Comparison of ENCODE assay signal across 1 cellular context in the genomic region with DNA sequence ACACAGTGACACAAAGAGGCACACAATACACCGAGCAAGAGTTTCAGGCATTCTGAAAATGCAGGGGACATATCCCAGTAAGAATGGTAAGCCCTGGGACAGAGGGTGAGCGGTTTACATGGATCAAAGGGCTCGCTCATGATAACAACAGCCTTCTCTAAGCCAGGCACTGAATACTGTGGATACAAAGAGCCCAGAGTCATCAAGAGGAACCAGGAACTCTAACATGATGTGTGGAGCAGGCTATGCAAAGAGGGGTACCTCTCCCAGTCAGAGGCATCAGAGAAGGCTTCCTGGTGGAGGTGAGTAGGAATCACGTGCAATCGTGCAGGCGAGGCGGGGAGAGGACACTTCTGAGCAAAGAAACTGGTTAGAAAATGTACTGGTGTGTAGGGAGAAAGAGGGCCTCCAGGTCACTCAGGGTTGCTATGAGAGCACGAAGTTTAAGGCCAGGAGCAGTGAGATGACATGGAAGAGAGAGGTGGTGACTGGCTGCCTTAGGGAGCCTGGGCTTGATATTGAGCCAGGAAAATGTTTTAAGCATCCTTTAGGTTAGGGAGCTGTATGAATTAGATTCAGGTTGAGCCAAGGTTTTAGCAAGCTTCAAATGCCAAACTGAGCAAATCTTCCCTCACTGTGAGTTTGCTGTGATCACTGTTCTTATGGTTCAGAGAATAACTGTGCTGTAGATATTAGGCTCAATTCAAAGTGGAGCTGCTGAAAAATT.
TF ChIP-seq lines count a peak whose summit lies in the region.

No MANE protein-coding gene starts in this region.

TF ChIP-seq in HepG2, 621 proteins besides CTCF, POLR2A, EP300 and RAD21 (continued from another document and continues in another):
- TF ChIP-seq, protein P1, sequence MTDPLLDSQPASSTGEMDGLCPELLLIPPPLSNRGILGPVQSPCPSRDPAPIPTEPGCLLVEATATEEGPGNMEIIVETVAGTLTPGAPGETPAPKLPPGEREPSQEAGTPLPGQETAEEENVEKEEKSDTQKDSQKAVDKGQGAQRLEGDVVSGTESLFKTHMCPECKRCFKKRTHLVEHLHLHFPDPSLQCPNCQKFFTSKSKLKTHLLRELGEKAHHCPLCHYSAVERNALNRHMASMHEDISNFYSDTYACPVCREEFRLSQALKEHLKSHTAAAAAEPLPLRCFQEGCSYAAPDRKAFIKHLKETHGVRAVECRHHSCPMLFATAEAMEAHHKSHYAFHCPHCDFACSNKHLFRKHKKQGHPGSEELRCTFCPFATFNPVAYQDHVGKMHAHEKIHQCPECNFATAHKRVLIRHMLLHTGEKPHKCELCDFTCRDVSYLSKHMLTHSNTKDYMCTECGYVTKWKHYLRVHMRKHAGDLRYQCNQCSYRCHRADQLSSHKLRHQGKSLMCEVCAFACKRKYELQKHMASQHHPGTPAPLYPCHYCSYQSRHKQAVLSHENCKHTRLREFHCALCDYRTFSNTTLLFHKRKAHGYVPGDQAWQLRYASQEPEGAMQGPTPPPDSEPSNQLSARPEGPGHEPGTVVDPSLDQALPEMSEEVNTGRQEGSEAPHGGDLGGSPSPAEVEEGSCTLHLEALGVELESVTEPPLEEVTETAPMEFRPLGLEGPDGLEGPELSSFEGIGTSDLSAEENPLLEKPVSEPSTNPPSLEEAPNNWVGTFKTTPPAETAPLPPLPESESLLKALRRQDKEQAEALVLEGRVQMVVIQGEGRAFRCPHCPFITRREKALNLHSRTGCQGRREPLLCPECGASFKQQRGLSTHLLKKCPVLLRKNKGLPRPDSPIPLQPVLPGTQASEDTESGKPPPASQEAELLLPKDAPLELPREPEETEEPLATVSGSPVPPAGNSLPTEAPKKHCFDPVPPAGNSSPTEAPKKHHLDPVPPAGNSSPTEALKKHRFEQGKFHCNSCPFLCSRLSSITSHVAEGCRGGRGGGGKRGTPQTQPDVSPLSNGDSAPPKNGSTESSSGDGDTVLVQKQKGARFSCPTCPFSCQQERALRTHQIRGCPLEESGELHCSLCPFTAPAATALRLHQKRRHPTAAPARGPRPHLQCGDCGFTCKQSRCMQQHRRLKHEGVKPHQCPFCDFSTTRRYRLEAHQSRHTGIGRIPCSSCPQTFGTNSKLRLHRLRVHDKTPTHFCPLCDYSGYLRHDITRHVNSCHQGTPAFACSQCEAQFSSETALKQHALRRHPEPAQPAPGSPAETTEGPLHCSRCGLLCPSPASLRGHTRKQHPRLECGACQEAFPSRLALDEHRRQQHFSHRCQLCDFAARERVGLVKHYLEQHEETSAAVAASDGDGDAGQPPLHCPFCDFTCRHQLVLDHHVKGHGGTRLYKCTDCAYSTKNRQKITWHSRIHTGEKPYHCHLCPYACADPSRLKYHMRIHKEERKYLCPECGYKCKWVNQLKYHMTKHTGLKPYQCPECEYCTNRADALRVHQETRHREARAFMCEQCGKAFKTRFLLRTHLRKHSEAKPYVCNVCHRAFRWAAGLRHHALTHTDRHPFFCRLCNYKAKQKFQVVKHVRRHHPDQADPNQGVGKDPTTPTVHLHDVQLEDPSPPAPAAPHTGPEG (CRISPR knock-in tag; IDR thresholded peaks at IDR 0.05): 0 out of 2 replicates have a peak, but pooled peaks have one; percentile 38
- TF ChIP-seq CREM (IDR thresholded peaks at IDR 0.05) (peak; percentile 24; the same call in 1 of the 2 replicates), CREM (CRISPR knock-in tag; IDR thresholded peaks at IDR 0.05) (no peak), RXRA (CRISPR knock-in tag; IDR thresholded peaks at IDR 0.05) (peak; percentile 72; the same call in 1 of the 2 replicates), MED1 (CRISPR knock-in tag; IDR thresholded peaks at IDR 0.05) (peak; percentile 53), RFX3 (CRISPR knock-in tag; IDR thresholded peaks at IDR 0.05) (no peak), XRCC5 (optimal IDR thresholded peaks at IDR 0.05; ENCODE audit: low read length) (peak; percentile 55), ZNF564 (CRISPR knock-in tag; IDR thresholded peaks at IDR 0.05) (0 out of 2 replicates have a peak, but pooled peaks have one; percentile 24), HNF4A (CRISPR knock-in tag; IDR thresholded peaks at IDR 0.05) (peak; percentile 56), POLR2G (IDR thresholded peaks at IDR 0.05; ENCODE audit: low read depth, low read length) (peak; percentile 44; the same call in 1 of the 2 replicates), SALL1 (CRISPR knock-in tag; IDR thresholded peaks at IDR 0.05) (peak; percentile 85), TARDBP (CRISPR knock-in tag; IDR thresholded peaks at IDR 0.05) (0 out of 2 replicates have a peak, but pooled peaks have one; percentile 62), GATAD2A (CRISPR knock-in tag; IDR thresholded peaks at IDR 0.05) (peak; percentile 65), ZNF749 (CRISPR knock-in tag; IDR thresholded peaks at IDR 0.05; ENCODE audit: borderline replicate concordance) (0 out of 2 replicates have a peak, but pooled peaks have one; percentile 39), STAG1 (CRISPR knock-in tag; IDR thresholded peaks at IDR 0.05) (peak; percentile 19; the same call in 1 of the 2 replicates), RFX1 (IDR thresholded peaks at IDR 0.05) (no peak), MXI1 (IDR thresholded peaks at IDR 0.05; ENCODE audit: borderline replicate concordance, low read depth, low read length) (0 out of 3 replicates have a peak, but pooled peaks have one; percentile 24), ZNF124 (CRISPR knock-in tag; IDR thresholded peaks at IDR 0.05) (peak; percentile 43; the same call in 1 of the 2 replicates), NCOA2 (CRISPR knock-in tag; IDR thresholded peaks at IDR 0.05) (peak; percentile 74), BHLHE40 (IDR thresholded peaks at IDR 0.05; ENCODE audit: low read length) (peak; percentile 87), PHF21A (CRISPR knock-in tag; IDR thresholded peaks at IDR 0.05) (peak; percentile 75; the same call in 1 of the 2 replicates), ZNF20 (CRISPR knock-in tag; IDR thresholded peaks at IDR 0.05) (no peak), ETV5 (CRISPR knock-in tag; IDR thresholded peaks at IDR 0.05; ENCODE audit: borderline replicate concordance) (peak; percentile 10; the same call in 1 of the 2 replicates), ZNF678 (CRISPR knock-in tag; IDR thresholded peaks at IDR 0.05) (no peak), TBX2 (CRISPR knock-in tag; IDR thresholded peaks at IDR 0.05; ENCODE audit: borderline replicate concordance) (peak; percentile 89), SAP130 (CRISPR knock-in tag; IDR thresholded peaks at IDR 0.05; ENCODE audit: low read depth) (peak; percentile 73), ZBTB7B (CRISPR knock-in tag; IDR thresholded peaks at IDR 0.05) (peak; percentile 20; the same call in 1 of the 2 replicates), POLR2AphosphoS5 (IDR thresholded peaks at IDR 0.05; ENCODE audit: low read depth, low read length) (peak; percentile 38; the same call in 1 of the 2 replicates), GFI1 (CRISPR knock-in tag; IDR thresholded peaks at IDR 0.05; ENCODE audit: borderline replicate concordance) (0 out of 2 replicates have a peak, but pooled peaks have one; percentile 12), NFKBIZ (CRISPR knock-in tag; IDR thresholded peaks at IDR 0.05) (no peak), ZNF317 (CRISPR knock-in tag; IDR thresholded peaks at IDR 0.05) (no peak), SP5 (CRISPR knock-in tag; IDR thresholded peaks at IDR 0.05; ENCODE audit: borderline replicate concordance, low read depth) (peak; percentile 44; the same call in 1 of the 2 replicates), ZNF264 (CRISPR knock-in tag; IDR thresholded peaks at IDR 0.05) (peak; percentile 7; the same call in 1 of the 2 replicates), SOX6 (IDR thresholded peaks at IDR 0.05) (no peak), SOX6 (CRISPR knock-in tag; IDR thresholded peaks at IDR 0.05) (peak; percentile 89), ZNF616 (CRISPR knock-in tag; IDR thresholded peaks at IDR 0.05; ENCODE audit: low read depth) (no peak), ARHGAP35 (CRISPR knock-in tag; IDR thresholded peaks at IDR 0.05; ENCODE audit: borderline replicate concordance) (no peak), ZKSCAN5 (CRISPR knock-in tag; IDR thresholded peaks at IDR 0.05) (peak; percentile 64), ZMYM2 (CRISPR knock-in tag; IDR thresholded peaks at IDR 0.05) (0 out of 2 replicates have a peak, but pooled peaks have one; percentile 49), ZNF792 (CRISPR knock-in tag; IDR thresholded peaks at IDR 0.05) (peak; percentile 76; the same call in 1 of the 2 replicates), MZF1 (CRISPR knock-in tag; IDR thresholded peaks at IDR 0.05; ENCODE audit: borderline replicate concordance) (no peak), KMT2A (CRISPR knock-in tag; IDR thresholded peaks at IDR 0.05) (peak; percentile 56; the same call in 1 of the 2 replicates)
- TF ChIP-seq, protein P2, sequence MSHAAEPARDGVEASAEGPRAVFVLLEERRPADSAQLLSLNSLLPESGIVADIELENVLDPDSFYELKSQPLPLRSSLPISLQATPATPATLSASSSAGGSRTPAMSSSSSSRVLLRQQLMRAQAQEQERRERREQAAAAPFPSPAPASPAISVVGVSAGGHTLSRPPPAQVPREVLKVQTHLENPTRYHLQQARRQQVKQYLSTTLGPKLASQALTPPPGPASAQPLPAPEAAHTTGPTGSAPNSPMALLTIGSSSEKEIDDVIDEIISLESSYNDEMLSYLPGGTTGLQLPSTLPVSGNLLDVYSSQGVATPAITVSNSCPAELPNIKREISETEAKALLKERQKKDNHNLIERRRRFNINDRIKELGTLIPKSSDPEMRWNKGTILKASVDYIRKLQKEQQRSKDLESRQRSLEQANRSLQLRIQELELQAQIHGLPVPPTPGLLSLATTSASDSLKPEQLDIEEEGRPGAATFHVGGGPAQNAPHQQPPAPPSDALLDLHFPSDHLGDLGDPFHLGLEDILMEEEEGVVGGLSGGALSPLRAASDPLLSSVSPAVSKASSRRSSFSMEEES (CRISPR knock-in tag; IDR thresholded peaks at IDR 0.05): peak; percentile 69; the same call in 1 of the 2 replicates
- TF ChIP-seq, protein P3, sequence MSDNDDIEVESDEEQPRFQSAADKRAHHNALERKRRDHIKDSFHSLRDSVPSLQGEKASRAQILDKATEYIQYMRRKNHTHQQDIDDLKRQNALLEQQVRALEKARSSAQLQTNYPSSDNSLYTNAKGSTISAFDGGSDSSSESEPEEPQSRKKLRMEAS (IDR thresholded peaks at IDR 0.05): peak; percentile 88
- TF ChIP-seq, protein P4, sequence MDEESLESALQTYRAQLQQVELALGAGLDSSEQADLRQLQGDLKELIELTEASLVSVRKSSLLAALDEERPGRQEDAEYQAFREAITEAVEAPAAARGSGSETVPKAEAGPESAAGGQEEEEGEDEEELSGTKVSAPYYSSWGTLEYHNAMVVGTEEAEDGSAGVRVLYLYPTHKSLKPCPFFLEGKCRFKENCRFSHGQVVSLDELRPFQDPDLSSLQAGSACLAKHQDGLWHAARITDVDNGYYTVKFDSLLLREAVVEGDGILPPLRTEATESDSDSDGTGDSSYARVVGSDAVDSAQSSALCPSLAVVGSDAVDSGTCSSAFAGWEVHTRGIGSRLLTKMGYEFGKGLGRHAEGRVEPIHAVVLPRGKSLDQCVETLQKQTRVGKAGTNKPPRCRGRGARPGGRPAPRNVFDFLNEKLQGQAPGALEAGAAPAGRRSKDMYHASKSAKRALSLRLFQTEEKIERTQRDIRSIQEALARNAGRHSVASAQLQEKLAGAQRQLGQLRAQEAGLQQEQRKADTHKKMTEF (CRISPR knock-in tag; IDR thresholded peaks at IDR 0.05): peak; percentile 59; the same call in 1 of the 2 replicates
- TF ChIP-seq, protein P5, sequence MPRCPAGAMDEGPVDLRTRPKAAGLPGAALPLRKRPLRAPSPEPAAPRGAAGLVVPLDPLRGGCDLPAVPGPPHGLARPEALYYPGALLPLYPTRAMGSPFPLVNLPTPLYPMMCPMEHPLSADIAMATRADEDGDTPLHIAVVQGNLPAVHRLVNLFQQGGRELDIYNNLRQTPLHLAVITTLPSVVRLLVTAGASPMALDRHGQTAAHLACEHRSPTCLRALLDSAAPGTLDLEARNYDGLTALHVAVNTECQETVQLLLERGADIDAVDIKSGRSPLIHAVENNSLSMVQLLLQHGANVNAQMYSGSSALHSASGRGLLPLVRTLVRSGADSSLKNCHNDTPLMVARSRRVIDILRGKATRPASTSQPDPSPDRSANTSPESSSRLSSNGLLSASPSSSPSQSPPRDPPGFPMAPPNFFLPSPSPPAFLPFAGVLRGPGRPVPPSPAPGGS (CRISPR knock-in tag; IDR thresholded peaks at IDR 0.05): no peak; the same call in 1 of the 2 replicates
- TF ChIP-seq, protein P6, sequence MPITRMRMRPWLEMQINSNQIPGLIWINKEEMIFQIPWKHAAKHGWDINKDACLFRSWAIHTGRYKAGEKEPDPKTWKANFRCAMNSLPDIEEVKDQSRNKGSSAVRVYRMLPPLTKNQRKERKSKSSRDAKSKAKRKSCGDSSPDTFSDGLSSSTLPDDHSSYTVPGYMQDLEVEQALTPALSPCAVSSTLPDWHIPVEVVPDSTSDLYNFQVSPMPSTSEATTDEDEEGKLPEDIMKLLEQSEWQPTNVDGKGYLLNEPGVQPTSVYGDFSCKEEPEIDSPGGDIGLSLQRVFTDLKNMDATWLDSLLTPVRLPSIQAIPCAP (CRISPR knock-in tag; IDR thresholded peaks at IDR 0.05; ENCODE audit: low read depth): no peak
- TF ChIP-seq, protein P7, sequence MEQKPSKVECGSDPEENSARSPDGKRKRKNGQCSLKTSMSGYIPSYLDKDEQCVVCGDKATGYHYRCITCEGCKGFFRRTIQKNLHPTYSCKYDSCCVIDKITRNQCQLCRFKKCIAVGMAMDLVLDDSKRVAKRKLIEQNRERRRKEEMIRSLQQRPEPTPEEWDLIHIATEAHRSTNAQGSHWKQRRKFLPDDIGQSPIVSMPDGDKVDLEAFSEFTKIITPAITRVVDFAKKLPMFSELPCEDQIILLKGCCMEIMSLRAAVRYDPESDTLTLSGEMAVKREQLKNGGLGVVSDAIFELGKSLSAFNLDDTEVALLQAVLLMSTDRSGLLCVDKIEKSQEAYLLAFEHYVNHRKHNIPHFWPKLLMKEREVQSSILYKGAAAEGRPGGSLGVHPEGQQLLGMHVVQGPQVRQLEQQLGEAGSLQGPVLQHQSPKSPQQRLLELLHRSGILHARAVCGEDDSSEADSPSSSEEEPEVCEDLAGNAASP (CRISPR knock-in tag; IDR thresholded peaks at IDR 0.05; ENCODE audit: borderline replicate concordance): peak; percentile 38; the same call in 1 of the 2 replicates
- TF ChIP-seq, protein P8, sequence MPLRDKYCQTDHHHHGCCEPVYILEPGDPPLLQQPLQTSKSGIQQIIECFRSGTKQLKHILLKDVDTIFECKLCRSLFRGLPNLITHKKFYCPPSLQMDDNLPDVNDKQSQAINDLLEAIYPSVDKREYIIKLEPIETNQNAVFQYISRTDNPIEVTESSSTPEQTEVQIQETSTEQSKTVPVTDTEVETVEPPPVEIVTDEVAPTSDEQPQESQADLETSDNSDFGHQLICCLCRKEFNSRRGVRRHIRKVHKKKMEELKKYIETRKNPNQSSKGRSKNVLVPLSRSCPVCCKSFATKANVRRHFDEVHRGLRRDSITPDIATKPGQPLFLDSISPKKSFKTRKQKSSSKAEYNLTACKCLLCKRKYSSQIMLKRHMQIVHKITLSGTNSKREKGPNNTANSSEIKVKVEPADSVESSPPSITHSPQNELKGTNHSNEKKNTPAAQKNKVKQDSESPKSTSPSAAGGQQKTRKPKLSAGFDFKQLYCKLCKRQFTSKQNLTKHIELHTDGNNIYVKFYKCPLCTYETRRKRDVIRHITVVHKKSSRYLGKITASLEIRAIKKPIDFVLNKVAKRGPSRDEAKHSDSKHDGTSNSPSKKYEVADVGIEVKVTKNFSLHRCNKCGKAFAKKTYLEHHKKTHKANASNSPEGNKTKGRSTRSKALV (CRISPR knock-in tag; IDR thresholded peaks at IDR 0.05): peak; percentile 16; the same call in 1 of the 2 replicates
- TF ChIP-seq, protein P9, sequence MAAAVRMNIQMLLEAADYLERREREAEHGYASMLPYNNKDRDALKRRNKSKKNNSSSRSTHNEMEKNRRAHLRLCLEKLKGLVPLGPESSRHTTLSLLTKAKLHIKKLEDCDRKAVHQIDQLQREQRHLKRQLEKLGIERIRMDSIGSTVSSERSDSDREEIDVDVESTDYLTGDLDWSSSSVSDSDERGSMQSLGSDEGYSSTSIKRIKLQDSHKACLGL (CRISPR knock-in tag; IDR thresholded peaks at IDR 0.05): no peak
